32 cellular contexts compared by ENCODE assay signal in the genomic region with DNA sequence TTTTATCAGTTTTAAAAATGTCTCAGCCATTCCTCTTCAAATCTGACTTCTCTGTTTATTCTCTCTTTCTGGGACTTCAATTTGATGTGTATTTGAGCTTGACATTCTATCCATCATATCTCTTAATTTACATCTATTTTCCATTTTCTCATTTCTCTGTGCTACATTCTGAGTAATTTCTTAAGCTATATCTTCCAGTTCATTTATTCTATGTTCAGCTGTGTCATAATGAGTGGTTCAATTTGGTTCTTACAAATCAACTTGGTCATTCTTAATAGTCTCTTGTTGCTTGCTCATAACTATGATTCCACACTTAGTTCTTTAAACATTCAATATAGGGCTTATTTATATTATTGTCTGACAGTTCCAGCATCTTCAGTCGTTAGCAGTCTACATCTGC. TPM values are rescaled to one million over a fixed set of nuclear protein-coding genes. Genes with fewer than 3 reads are reported as not detected.
"Had no signal": no experiment of that assay in that cellular context is flagged by ENCODE, and none has a peak within 500 bp of the region (broad histone marks: within the 10 kb centered on the region; RNA-seq: fewer than 3 reads in every experiment).

No MANE protein-coding gene starts in this region.

- H3K4me1 ChIP-seq: left lung, parathyroid adenoma, thyroid gland, transverse colon, upper lobe of left lung had no signal

- H3K27ac ChIP-seq: left lung, neural progenitor cell, neutrophil, parathyroid adenoma, skin epidermis, stomach, testis, thyroid gland, transverse colon, upper lobe of left lung, vagina had no signal

- ATAC-seq: left colon; left lung; natural killer cell; right cardiac atrium; sciatic nerve; stimulated activated naive B cell treated with anti-CD40 and anti-IgM and Interleukin-4, amounts not matched to agents 10 μg/mL and 1 μg/mL and 100 μg/mL, for 72 hours; stimulated activated naive CD8-positive, alpha-beta T cell treated with anti-CD3 and anti-CD28 coated beads, Interleukin-15, Interleukin-2, amounts not matched to agents 100 U/mL and 50 U/mL, for 24 hours had no signal

- H3K36me3 ChIP-seq: left lung, neutrophil, thyroid gland, transverse colon, vagina had no signal

- H3K4me3 ChIP-seq: left lung, lung, neural progenitor cell, skin epidermis, stomach, testis, thyroid gland, transverse colon, upper lobe of left lung, vagina had no signal

- DNase-seq: hypothalamus; immature natural killer cell; kidney; left colon; left lung; mesendoderm; naive B cell; natural killer cell; nephron progenitor cell; occipital lobe; retina; right cardiac atrium; stimulated activated CD4-positive, alpha-beta T cell treated with anti-CD3 and anti-CD28 coated beads, Interleukin-12 subunit alpha, Interleukin-12 subunit beta, amount 100 ng/mL, for 4 hours; stimulated activated CD4-positive, alpha-beta T cell treated with anti-CD3 and anti-CD28 coated beads, Interleukin-15, amount 100 ng/mL, for 24 hours; stimulated activated CD4-positive, alpha-beta T cell treated with anti-CD3 and anti-CD28 coated beads, Interleukin-2, amount 100 ng/mL, for 24 hours; stimulated activated CD4-positive, alpha-beta T cell treated with anti-CD3 and anti-CD28 coated beads, Interleukin-4, amount 100 ng/mL, for 1 hour; stimulated activated naive B cell treated with anti-CD40 and anti-IgM and Interleukin-4, amounts not matched to agents 10 μg/mL and 1 μg/mL and 100 μg/mL, for 72 hours; stimulated activated naive CD8-positive, alpha-beta T cell treated with anti-CD3 and anti-CD28 coated beads, Interleukin-15, Interleukin-2, amounts not matched to agents 100 U/mL and 50 U/mL, for 24 hours; stomach; testis; thyroid gland; transverse colon; upper lobe of left lung had no signal

- H3K27me3 ChIP-seq: left lung, neural progenitor cell, neutrophil, stomach, testis, thyroid gland, transverse colon, upper lobe of left lung, vagina had no signal

- FAIRE-seq: islet of Langerhans, kidney had no signal

- H3K9me3 ChIP-seq: left lung, neutrophil, stomach, testis, thyroid gland, transverse colon, upper lobe of left lung, vagina had no signal

RNA-seq across cellular contexts. Expression of gene CKMT2, which starts 16.9 kb away (rescaled TPM):
- total RNA-seq: natural killer cell, osteocyte had no signal
